1 cellular context compared by ENCODE assay signal in the genomic region with DNA sequence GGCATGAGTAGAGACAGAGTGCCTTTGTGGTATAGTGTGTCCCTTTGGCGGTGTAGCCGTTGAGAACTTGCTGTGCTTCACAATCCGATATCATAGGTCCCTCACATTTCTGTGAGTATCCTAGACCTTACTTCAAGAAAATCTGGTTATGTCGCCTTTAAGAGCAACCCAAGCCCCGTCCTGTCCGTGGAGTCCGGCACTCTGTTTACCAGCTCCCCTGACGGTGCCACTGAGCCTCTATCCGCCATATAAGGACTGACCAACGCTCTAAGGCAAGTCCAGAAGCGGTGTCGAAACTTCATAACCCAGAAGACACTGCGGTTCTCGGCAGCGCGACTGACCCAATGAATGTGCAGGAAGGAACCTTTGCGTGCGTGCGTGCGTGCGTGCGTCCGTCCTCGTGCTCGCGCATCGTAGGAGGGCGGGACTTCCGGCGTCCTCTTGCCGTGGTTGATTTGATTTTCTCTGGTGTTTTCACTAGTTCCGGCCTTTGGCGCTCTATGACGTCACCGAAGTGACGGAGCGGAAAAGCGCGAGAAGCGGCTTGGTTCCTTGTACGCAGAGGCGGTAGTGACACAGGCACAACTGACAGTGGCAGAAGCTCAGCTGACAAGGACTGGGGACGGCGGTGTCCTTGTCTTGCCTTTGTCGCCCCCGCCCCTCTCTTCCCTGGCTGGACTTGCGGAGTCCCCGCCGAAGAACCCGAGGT.
TF ChIP-seq lines count a peak whose summit lies in the region.

A gene (plus strand): TSS at position 555 of the 709 bp plus-strand sequence. CDS start 1,283 bp downstream, outside the sequence.
A gene (plus strand): TSS at position 555 of the 709 bp plus-strand sequence. CDS start 5,005 bp downstream, outside the sequence.

TF ChIP-seq in HepG2, 621 proteins besides CTCF, POLR2A, EP300 and RAD21 (continued from another document and continues in another):
- TF ChIP-seq, protein P1, sequence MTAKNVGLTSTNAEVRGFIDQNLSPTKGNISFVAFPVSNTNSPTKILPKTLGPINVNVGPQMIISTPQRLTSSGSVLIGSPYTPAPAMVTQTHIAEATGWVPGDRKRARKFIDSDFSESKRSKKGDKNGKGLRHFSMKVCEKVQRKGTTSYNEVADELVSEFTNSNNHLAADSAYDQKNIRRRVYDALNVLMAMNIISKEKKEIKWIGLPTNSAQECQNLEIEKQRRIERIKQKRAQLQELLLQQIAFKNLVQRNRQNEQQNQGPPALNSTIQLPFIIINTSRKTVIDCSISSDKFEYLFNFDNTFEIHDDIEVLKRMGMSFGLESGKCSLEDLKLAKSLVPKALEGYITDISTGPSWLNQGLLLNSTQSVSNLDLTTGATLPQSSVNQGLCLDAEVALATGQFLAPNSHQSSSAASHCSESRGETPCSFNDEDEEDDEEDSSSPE (CRISPR knock-in tag; IDR thresholded peaks at IDR 0.05) = peak; percentile 73
- TF ChIP-seq POLR2G (IDR thresholded peaks at IDR 0.05; ENCODE audit: low read depth, low read length) (peak; percentile 85), ISL2 (CRISPR knock-in tag; IDR thresholded peaks at IDR 0.05) (no peak; the same call in none of the 2 replicates), KLF16 (CRISPR knock-in tag; IDR thresholded peaks at IDR 0.05) (peak in 1 of 2 experiments; percentile 47; a peak in 1 of 4 replicates), SRF (IDR thresholded peaks at IDR 0.05; ENCODE audit: low read depth, low read length) (peak; percentile 97), MIER3 (CRISPR knock-in tag; IDR thresholded peaks at IDR 0.05; ENCODE audit: borderline replicate concordance) (peak; percentile 58; the same call in 1 of the 2 replicates), ZSCAN31 (CRISPR knock-in tag; IDR thresholded peaks at IDR 0.05; ENCODE audit: low read depth) (peak; percentile 49), MXD4 (CRISPR knock-in tag; IDR thresholded peaks at IDR 0.05) (0 out of 2 replicates have a peak, but pooled peaks have one; percentile 11), TEAD2 (CRISPR knock-in tag; IDR thresholded peaks at IDR 0.05) (no peak), RORA (CRISPR knock-in tag; IDR thresholded peaks at IDR 0.05) (no peak), ZNF883 (CRISPR knock-in tag; IDR thresholded peaks at IDR 0.05; ENCODE audit: not compliant biosample characterization) (peak; percentile 25), MEIS1 (CRISPR knock-in tag; IDR thresholded peaks at IDR 0.05; ENCODE audit: borderline replicate concordance) (0 out of 2 replicates have a peak, but pooled peaks have one; percentile 20), RCOR2 (CRISPR knock-in tag; IDR thresholded peaks at IDR 0.05) (0 out of 2 replicates have a peak, but pooled peaks have one; percentile 54), KLF6 (CRISPR knock-in tag; IDR thresholded peaks at IDR 0.05) (peak; percentile 31; the same call in 1 of the 2 replicates), REL (CRISPR knock-in tag; conservative IDR thresholded peaks at IDR 0.05) (no peak), PRMT3 (CRISPR knock-in tag; IDR thresholded peaks at IDR 0.05; ENCODE audit: borderline replicate concordance, low read depth) (no peak), REXO4 (CRISPR knock-in tag; IDR thresholded peaks at IDR 0.05; ENCODE audit: borderline replicate concordance) (no peak), HCFC1 (IDR thresholded peaks at IDR 0.05; ENCODE audit: low read depth, low read length) (peak; percentile 83), ZNF263 (CRISPR knock-in tag; IDR thresholded peaks at IDR 0.05) (no peak), ZBTB1 (CRISPR knock-in tag; IDR thresholded peaks at IDR 0.05; ENCODE audit: borderline replicate concordance) (no peak), ZNF672 (CRISPR knock-in tag; IDR thresholded peaks at IDR 0.05) (no peak), ATF7-NPFF (CRISPR knock-in tag; IDR thresholded peaks at IDR 0.05; ENCODE audit: low read depth) (no peak), ZNF564 (CRISPR knock-in tag; IDR thresholded peaks at IDR 0.05) (0 out of 2 replicates have a peak, but pooled peaks have one; percentile 43), NCOA2 (CRISPR knock-in tag; IDR thresholded peaks at IDR 0.05) (peak; percentile 27; the same call in 1 of the 2 replicates), ZNF567 (CRISPR knock-in tag; IDR thresholded peaks at IDR 0.05; ENCODE audit: borderline replicate concordance) (no peak), ZNF451 (CRISPR knock-in tag; IDR thresholded peaks at IDR 0.05) (0 out of 2 replicates have a peak, but pooled peaks have one; percentile 3), ATF7 (IDR thresholded peaks at IDR 0.05) (peak; percentile 100), ATF7 (CRISPR knock-in tag; IDR thresholded peaks at IDR 0.05) (peak; percentile 95)
- TF ChIP-seq, protein P2, sequence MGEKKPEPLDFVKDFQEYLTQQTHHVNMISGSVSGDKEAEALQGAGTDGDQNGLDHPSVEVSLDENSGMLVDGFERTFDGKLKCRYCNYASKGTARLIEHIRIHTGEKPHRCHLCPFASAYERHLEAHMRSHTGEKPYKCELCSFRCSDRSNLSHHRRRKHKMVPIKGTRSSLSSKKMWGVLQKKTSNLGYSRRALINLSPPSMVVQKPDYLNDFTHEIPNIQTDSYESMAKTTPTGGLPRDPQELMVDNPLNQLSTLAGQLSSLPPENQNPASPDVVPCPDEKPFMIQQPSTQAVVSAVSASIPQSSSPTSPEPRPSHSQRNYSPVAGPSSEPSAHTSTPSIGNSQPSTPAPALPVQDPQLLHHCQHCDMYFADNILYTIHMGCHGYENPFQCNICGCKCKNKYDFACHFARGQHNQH (CRISPR knock-in tag; IDR thresholded peaks at IDR 0.05) = peak; percentile 46; the same call in 1 of the 2 replicates
- TF ChIP-seq, protein P3, sequence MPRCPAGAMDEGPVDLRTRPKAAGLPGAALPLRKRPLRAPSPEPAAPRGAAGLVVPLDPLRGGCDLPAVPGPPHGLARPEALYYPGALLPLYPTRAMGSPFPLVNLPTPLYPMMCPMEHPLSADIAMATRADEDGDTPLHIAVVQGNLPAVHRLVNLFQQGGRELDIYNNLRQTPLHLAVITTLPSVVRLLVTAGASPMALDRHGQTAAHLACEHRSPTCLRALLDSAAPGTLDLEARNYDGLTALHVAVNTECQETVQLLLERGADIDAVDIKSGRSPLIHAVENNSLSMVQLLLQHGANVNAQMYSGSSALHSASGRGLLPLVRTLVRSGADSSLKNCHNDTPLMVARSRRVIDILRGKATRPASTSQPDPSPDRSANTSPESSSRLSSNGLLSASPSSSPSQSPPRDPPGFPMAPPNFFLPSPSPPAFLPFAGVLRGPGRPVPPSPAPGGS (CRISPR knock-in tag; IDR thresholded peaks at IDR 0.05) = peak; percentile 77; the same call in 1 of the 2 replicates
- TF ChIP-seq, protein P4, sequence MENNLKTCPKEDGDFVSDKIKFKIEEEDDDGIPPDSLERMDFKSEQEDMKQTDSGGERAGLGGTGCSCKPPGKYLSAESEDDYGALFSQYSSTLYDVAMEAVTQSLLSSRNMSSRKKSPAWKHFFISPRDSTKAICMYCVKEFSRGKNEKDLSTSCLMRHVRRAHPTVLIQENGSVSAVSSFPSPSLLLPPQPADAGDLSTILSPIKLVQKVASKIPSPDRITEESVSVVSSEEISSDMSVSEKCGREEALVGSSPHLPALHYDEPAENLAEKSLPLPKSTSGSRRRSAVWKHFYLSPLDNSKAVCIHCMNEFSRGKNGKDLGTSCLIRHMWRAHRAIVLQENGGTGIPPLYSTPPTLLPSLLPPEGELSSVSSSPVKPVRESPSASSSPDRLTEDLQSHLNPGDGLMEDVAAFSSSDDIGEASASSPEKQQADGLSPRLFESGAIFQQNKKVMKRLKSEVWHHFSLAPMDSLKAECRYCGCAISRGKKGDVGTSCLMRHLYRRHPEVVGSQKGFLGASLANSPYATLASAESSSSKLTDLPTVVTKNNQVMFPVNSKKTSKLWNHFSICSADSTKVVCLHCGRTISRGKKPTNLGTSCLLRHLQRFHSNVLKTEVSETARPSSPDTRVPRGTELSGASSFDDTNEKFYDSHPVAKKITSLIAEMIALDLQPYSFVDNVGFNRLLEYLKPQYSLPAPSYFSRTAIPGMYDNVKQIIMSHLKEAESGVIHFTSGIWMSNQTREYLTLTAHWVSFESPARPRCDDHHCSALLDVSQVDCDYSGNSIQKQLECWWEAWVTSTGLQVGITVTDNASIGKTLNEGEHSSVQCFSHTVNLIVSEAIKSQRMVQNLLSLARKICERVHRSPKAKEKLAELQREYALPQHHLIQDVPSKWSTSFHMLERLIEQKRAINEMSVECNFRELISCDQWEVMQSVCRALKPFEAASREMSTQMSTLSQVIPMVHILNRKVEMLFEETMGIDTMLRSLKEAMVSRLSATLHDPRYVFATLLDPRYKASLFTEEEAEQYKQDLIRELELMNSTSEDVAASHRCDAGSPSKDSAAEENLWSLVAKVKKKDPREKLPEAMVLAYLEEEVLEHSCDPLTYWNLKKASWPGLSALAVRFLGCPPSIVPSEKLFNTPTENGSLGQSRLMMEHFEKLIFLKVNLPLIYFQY (CRISPR knock-in tag; IDR thresholded peaks at IDR 0.05; ENCODE audit: borderline replicate concordance) = no peak
- TF ChIP-seq, protein P5, sequence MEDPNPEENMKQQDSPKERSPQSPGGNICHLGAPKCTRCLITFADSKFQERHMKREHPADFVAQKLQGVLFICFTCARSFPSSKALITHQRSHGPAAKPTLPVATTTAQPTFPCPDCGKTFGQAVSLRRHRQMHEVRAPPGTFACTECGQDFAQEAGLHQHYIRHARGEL (CRISPR knock-in tag; IDR thresholded peaks at IDR 0.05) = no peak
- TF ChIP-seq, protein P6, sequence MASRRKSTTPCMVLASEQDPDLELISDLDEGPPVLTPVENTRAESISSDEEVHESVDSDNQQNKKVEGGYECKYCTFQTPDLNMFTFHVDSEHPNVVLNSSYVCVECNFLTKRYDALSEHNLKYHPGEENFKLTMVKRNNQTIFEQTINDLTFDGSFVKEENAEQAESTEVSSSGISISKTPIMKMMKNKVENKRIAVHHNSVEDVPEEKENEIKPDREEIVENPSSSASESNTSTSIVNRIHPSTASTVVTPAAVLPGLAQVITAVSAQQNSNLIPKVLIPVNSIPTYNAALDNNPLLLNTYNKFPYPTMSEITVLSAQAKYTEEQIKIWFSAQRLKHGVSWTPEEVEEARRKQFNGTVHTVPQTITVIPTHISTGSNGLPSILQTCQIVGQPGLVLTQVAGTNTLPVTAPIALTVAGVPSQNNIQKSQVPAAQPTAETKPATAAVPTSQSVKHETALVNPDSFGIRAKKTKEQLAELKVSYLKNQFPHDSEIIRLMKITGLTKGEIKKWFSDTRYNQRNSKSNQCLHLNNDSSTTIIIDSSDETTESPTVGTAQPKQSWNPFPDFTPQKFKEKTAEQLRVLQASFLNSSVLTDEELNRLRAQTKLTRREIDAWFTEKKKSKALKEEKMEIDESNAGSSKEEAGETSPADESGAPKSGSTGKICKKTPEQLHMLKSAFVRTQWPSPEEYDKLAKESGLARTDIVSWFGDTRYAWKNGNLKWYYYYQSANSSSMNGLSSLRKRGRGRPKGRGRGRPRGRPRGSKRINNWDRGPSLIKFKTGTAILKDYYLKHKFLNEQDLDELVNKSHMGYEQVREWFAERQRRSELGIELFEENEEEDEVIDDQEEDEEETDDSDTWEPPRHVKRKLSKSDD (CRISPR knock-in tag; IDR thresholded peaks at IDR 0.05; ENCODE audit: low read depth) = peak; percentile 99
- TF ChIP-seq, protein P7, sequence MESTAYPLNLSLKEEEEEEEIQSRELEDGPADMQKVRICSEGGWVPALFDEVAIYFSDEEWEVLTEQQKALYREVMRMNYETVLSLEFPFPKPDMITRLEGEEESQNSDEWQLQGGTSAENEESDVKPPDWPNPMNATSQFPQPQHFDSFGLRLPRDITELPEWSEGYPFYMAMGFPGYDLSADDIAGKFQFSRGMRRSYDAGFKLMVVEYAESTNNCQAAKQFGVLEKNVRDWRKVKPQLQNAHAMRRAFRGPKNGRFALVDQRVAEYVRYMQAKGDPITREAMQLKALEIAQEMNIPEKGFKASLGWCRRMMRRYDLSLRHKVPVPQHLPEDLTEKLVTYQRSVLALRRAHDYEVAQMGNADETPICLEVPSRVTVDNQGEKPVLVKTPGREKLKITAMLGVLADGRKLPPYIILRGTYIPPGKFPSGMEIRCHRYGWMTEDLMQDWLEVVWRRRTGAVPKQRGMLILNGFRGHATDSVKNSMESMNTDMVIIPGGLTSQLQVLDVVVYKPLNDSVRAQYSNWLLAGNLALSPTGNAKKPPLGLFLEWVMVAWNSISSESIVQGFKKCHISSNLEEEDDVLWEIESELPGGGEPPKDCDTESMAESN (CRISPR knock-in tag; conservative IDR thresholded peaks at IDR 0.05) = peak; percentile 88
- TF ChIP-seq, protein P8, sequence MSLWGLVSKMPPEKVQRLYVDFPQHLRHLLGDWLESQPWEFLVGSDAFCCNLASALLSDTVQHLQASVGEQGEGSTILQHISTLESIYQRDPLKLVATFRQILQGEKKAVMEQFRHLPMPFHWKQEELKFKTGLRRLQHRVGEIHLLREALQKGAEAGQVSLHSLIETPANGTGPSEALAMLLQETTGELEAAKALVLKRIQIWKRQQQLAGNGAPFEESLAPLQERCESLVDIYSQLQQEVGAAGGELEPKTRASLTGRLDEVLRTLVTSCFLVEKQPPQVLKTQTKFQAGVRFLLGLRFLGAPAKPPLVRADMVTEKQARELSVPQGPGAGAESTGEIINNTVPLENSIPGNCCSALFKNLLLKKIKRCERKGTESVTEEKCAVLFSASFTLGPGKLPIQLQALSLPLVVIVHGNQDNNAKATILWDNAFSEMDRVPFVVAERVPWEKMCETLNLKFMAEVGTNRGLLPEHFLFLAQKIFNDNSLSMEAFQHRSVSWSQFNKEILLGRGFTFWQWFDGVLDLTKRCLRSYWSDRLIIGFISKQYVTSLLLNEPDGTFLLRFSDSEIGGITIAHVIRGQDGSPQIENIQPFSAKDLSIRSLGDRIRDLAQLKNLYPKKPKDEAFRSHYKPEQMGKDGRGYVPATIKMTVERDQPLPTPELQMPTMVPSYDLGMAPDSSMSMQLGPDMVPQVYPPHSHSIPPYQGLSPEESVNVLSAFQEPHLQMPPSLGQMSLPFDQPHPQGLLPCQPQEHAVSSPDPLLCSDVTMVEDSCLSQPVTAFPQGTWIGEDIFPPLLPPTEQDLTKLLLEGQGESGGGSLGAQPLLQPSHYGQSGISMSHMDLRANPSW (CRISPR knock-in tag; IDR thresholded peaks at IDR 0.05; ENCODE audit: borderline replicate concordance) = peak; percentile 65; the same call in 1 of the 2 replicates
- TF ChIP-seq, protein P9, sequence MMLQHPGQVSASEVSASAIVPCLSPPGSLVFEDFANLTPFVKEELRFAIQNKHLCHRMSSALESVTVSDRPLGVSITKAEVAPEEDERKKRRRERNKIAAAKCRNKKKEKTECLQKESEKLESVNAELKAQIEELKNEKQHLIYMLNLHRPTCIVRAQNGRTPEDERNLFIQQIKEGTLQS (CRISPR knock-in tag; IDR thresholded peaks at IDR 0.05) = peak; percentile 63; the same call in 1 of the 2 replicates
- TF ChIP-seq, protein P10, sequence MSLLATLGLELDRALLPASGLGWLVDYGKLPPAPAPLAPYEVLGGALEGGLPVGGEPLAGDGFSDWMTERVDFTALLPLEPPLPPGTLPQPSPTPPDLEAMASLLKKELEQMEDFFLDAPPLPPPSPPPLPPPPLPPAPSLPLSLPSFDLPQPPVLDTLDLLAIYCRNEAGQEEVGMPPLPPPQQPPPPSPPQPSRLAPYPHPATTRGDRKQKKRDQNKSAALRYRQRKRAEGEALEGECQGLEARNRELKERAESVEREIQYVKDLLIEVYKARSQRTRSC (CRISPR knock-in tag; IDR thresholded peaks at IDR 0.05; ENCODE audit: low read depth) = 0 out of 2 replicates have a peak, but pooled peaks have one; percentile 78
